8 cellular contexts compared by ENCODE assay signal in the genomic region with DNA sequence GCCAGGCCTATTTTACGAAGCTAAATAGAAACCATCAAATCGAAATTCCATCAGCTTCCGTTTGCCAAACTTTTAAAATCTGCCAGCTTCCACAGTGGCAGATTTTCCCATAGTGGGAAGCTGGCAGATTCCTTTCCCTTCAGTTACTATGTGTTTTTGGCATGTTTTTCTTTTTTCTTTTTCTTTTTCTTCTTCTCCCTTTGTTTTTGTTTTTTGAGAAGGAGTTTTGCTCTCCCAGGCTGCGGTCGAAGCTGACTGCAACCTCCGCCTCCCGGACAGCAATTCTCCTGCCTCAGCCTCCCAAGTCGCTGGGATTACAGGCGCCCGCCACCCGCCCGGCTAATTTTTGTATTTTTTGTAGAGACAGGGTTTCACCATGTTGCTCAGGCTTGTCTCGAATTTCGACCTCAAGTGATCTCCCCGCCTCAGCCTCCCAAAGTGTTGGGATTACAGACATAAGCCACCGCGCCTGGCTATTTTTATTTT. TPM values are rescaled to one million over a fixed set of nuclear protein-coding genes. Genes with fewer than 3 reads are reported as not detected.
A peak's percentile ranks its signal among the peaks of the same experiment; 100 is the strongest.
DNase-seq lines count a peak whose midpoint lies in the region; TF ChIP-seq lines count a peak whose summit lies in the region.

No MANE protein-coding gene starts in this region.

- peaks cover 53% of the 10 kb centered on the region for H3K36me3 Mint-ChIP-seq in Calu3 (ENCODE audit: insufficient read depth, unreplicated experiment)

- H3K79me2 ChIP-seq in parathyroid adenoma = peaks cover 39% of the 10 kb centered on the region

- H3K27me3 Mint-ChIP-seq in Calu3 (ENCODE audit: unreplicated experiment) = no peaks in the 10 kb centered on the region

- H2AFZ ChIP-seq in parathyroid adenoma = peak overlapping the region; percentile 96

- H3K4me3 ChIP-seq in SJCRH30 (peak overlapping the region; percentile 75), esophagus (ENCODE audit: low read depth in 1 of 2, low read length in 2 of 2) (peak overlapping the region; percentile 89 to 98), parathyroid adenoma (ENCODE audit: low read depth, low read length) (peak overlapping the region; percentile 100)

- no peak for TF ChIP-seq CTCF in Calu3 (IDR thresholded peaks at IDR 0.05; ENCODE audit: unreplicated experiment)
- no peak for TF ChIP-seq CTCF in parathyroid adenoma (IDR thresholded peaks at IDR 0.05)

- peak overlapping the region; percentile 100 for H3K27ac Mint-ChIP-seq in Calu3 (ENCODE audit: unreplicated experiment)

- H3K27me3 ChIP-seq in SJCRH30 (no peaks in the 10 kb centered on the region), esophagus (ENCODE audit: control insufficient read depth in 1 of 2, insufficient read depth in 2 of 2, low read length in 2 of 2) (no peaks in the 10 kb centered on the region), parathyroid adenoma (ENCODE audit: control insufficient read depth, insufficient read depth, low read length) (no peaks in the 10 kb centered on the region)

- intact Hi-C loops in Calu3 (cut with micrococcal nuclease; ENCODE audit: unreplicated experiment) = loop anchor here (5.0 kb wide), 1 partner anchor 326 kb away; a partner anchor contains a TSS

- H3K4me1 Mint-ChIP-seq in Calu3 (ENCODE audit: low read depth, unreplicated experiment) = peaks cover 37% of the 10 kb centered on the region

- peak overlapping the region; percentile 53 for H3K9ac ChIP-seq in parathyroid adenoma

- DNase-seq in Calu3 (no peak), SJCRH30 (peak in 1 of 2 experiments; percentile 11), NCI-H748 treated with DMSO at 0.1 percent for 48 hours (lab: John Stamatoyannopoulos, UW) (no peak), NOMO-1 treated with dmso at 0.1 percent for 144 hours (lab: John Stamatoyannopoulos, UW; ENCODE audit: unreplicated experiment) (no peak), cerebellar cortex (ENCODE audit: low spot score) (no peak), CD1c-positive myeloid dendritic cell (ENCODE audit: extremely low spot score) (no peak)

- H3K36me3 ChIP-seq in SJCRH30 (no peaks in the 10 kb centered on the region), esophagus (ENCODE audit: control insufficient read depth in 2 of 2, insufficient read depth in 2 of 2, low read length in 1 of 2) (peaks cover 1 to 6% of the 10 kb centered on the region in 2 donors), parathyroid adenoma (ENCODE audit: control insufficient read depth, insufficient read depth, low read length) (no peaks in the 10 kb centered on the region)

- H3K9me3 ChIP-seq in SJCRH30 (replicated peaks) (no peaks in the 10 kb centered on the region), esophagus (ENCODE audit: control insufficient read depth in 2 of 2, insufficient read depth in 1 of 2, low read depth in 1 of 2, low read length in 1 of 2) (no peaks in the 10 kb centered on the region), parathyroid adenoma (ENCODE audit: control insufficient read depth, low read length) (no peaks in the 10 kb centered on the region)

- BruUV-seq in Calu3 (replicated peaks; lab: Mats Ljungman, UMichigan) = no TSS peak

- WGBS in esophagus, 2 donors = 90 to 92% methylated on average over 17 of the region's 17 CpGs

- peak overlapping the region; percentile 87 for H3K4me3 Mint-ChIP-seq in Calu3 (ENCODE audit: low read depth, unreplicated experiment)

- peak overlapping the region; percentile 99 for H3K4me2 ChIP-seq in parathyroid adenoma (ENCODE audit: low read length)

- H3K9me3 Mint-ChIP-seq in Calu3 (ENCODE audit: low read depth, unreplicated experiment) = no peaks in the 10 kb centered on the region

- peaks cover 10% of the 10 kb centered on the region; the same call in 1 of the 2 replicates for H3K4me1 ChIP-seq in SJCRH30
- peaks cover 0 to 9% of the 10 kb centered on the region in 2 donors for H3K4me1 ChIP-seq in esophagus (ENCODE audit: control insufficient read depth in 2 of 2, insufficient read depth in 2 of 2, low read length in 1 of 2)
- peaks cover 4% of the 10 kb centered on the region for H3K4me1 ChIP-seq in parathyroid adenoma

- CTCF ChIA-PET in Calu3 (lab: Charles Lee) = interaction anchor here (0.9 to 2.5 kb wide), 4 partner anchors 8 to 148 kb away, joined by 3 to 13 read pairs (median 4); a partner anchor contains a TSS

- H3K27ac ChIP-seq in SJCRH30 (peak overlapping the region; percentile 98), esophagus (ENCODE audit: low read depth in 2 of 2, low read length in 1 of 2) (peak overlapping the region; percentile 98 to 99), parathyroid adenoma (peak overlapping the region; percentile 94)

RNA-seq across cellular contexts. Expression of a gene that starts 0.7 kb away (rescaled TPM):
- 77.8 and 78.9 TPM in 2 replicates for total RNA-seq in Calu3 (2022)
- 10.6 and 12.3 TPM in 2 replicates for total RNA-seq in SJCRH30 (2014; rRNA removed; shearing (Covaris generic))
- 10 to 100 TPM; 15.2 to 21.0 TPM for polyA plus RNA-seq in esophagus

RNA-seq across cellular contexts. Expression of a gene that starts 26.4 kb away (rescaled TPM):
- total RNA-seq in Calu3 (2022) = 101 and 120 TPM in 2 replicates
- 39.8 and 41.8 TPM in 2 replicates for total RNA-seq in SJCRH30 (2014; rRNA removed; shearing (Covaris generic))
- polyA plus RNA-seq in esophagus = 10 to 100 TPM in 1 of 2 donors, 1 to 10 TPM in 1; 7.7 to 11.1 TPM

RNA-seq across cellular contexts. Expression of a gene that starts 27.7 kb away (rescaled TPM):
- total RNA-seq in Calu3 (2022) = 3,443 and 3,829 TPM in 2 replicates
- 2,556 and 2,769 TPM in 2 replicates for total RNA-seq in SJCRH30 (2014; rRNA removed; shearing (Covaris generic))
- 1,000 to 10,000 TPM; 2,779 to 3,117 TPM for polyA plus RNA-seq in esophagus

RNA-seq across cellular contexts. Expression of a gene that starts 44.1 kb away (rescaled TPM):
- total RNA-seq in Calu3 (2022) = 479 and 558 TPM in 2 replicates
- total RNA-seq in SJCRH30 (2014; rRNA removed; shearing (Covaris generic)) = 36.7 and 38.8 TPM in 2 replicates
- 10 to 100 TPM; 26.5 to 33.0 TPM for polyA plus RNA-seq in esophagus
